ENCODE assay signal across 13 cellular contexts in genomic region chr11:3156661-3157311, GRCh38. TPM values are rescaled to one million over a fixed set of nuclear protein-coding genes. Genes with fewer than 3 reads are reported as not detected.
DNase-seq lines count a peak whose midpoint lies in the region; ATAC-seq and TF ChIP-seq lines count a peak whose summit lies in the region.
"Had no signal": no experiment of that assay in that cellular context is flagged by ENCODE, and none has a peak within 500 bp of the region (broad histone marks: within the 10 kb centered on the region; RNA-seq: fewer than 3 reads in every experiment).

No MANE protein-coding gene starts in this region.

- no peak overlapping the region for H3K4me3 ChIP-seq in DND-41 (ENCODE audit: low read depth in 1 of 2, low read length in 2 of 2)
- H3K4me3 ChIP-seq in gastrocnemius medialis = no peak overlapping the region

- H2AFZ ChIP-seq in DND-41 (ENCODE audit: low read depth, low read length) = no peak overlapping the region

- H3K27ac ChIP-seq in DND-41 (ENCODE audit: low read length) (peak overlapping the region; percentile 46; the same call in 1 of the 2 replicates), gastrocnemius medialis (peak overlapping the region; percentile 23 to 64 (median 49)), caudate nucleus (ENCODE audit: low read depth, low read length) (no peak overlapping the region)

- H3K27me3 ChIP-seq in DND-41 (ENCODE audit: insufficient read depth, low read length, poor library complexity) (no peaks in the 10 kb centered on the region), gastrocnemius medialis (no peaks in the 10 kb centered on the region)

- POLR2A ChIA-PET in WTC11 (lab: Charles Lee) = no interaction called here

- H3K36me3 ChIP-seq in DND-41 (ENCODE audit: insufficient read depth, low read length) (peaks cover 71% of the 10 kb centered on the region), gastrocnemius medialis (no peaks in the 10 kb centered on the region)

- H3K9me3 Mint-ChIP-seq in WTC11 = no peaks in the 10 kb centered on the region
- H3K9me3 Mint-ChIP-seq: activated CD4-positive, alpha-beta T cell treated with anti-CD3 and anti-CD28 coated beads, Interleukin-2, amount 10 ng/mL, durations not matched to agents 24 days and 14 days had no signal

- intact Hi-C loops in gastrocnemius medialis (cut with DNase I; ENCODE audit: low total_unique reads) = no loop called here

- ATAC-seq in DND-41 (ENCODE audit: insufficient read depth, low read depth) (no peak), WTC11 (no peak), gastrocnemius medialis (no peak), GM21737 (IDR thresholded peaks at IDR 0.05; ENCODE audit: unreplicated experiment) (no peak), GM18502 (IDR thresholded peaks at IDR 0.05; ENCODE audit: poor library complexity, unreplicated experiment) (no peak)

- no peak for TF ChIP-seq CTCF in DND-41 (IDR thresholded peaks at IDR 0.05; ENCODE audit: borderline replicate concordance, extremely low read depth, low read length, poor library complexity, severe bottlenecking)
- TF ChIP-seq CTCF in WTC11 (IDR thresholded peaks at IDR 0.05) = no peak
- no peak for TF ChIP-seq CTCF in gastrocnemius medialis (IDR thresholded peaks at IDR 0.05 in 4 of 5, conservative IDR thresholded peaks at IDR 0.05 in 1 of 5)

- H3K4me1 ChIP-seq in DND-41 (ENCODE audit: insufficient read depth, low read length) (peaks cover 27% of the 10 kb centered on the region), gastrocnemius medialis (peaks cover 54 to 68% of the 10 kb centered on the region in 2 donors)

- DNase-seq in DND-41 (no peak), WTC11 (ENCODE audit: low spot score) (no peak), left kidney (ENCODE audit: low read depth, low spot score) (peak; percentile 82), gastrocnemius medialis (no peak), caudate nucleus (lab: John Stamatoyannopoulos, UW) (no peak), NCI-H2227 treated with DMSO at 0.1 percent for 48 hours (lab: John Stamatoyannopoulos, UW) (no peak)
- DNase-seq: activated CD4-positive, alpha-beta T cell treated with anti-CD3 and anti-CD28 coated beads, Interleukin-2, amount 10 ng/mL, durations not matched to agents 24 days and 14 days; cortex of kidney; NCI-H1048; NCI-H748 treated with DMSO at 0.1 percent for 48 hours had no signal

- H3K79me2 ChIP-seq in DND-41 (ENCODE audit: insufficient read depth, low read length) = peaks cover 99% of the 10 kb centered on the region

- no peaks in the 10 kb centered on the region for H3K9me3 ChIP-seq in DND-41 (ENCODE audit: insufficient read depth, low read length, severe bottlenecking)
- H3K9me3 ChIP-seq in gastrocnemius medialis = no peaks in the 10 kb centered on the region

- no peaks in the 10 kb centered on the region for H3K36me3 Mint-ChIP-seq in WTC11

- no peak for TF ChIP-seq POLR2A in gastrocnemius medialis (IDR thresholded peaks at IDR 0.05)

- H3K4me3 Mint-ChIP-seq in WTC11 = no peak overlapping the region
- H3K4me3 Mint-ChIP-seq: activated CD4-positive, alpha-beta T cell treated with anti-CD3 and anti-CD28 coated beads, Interleukin-2, amount 10 ng/mL, durations not matched to agents 24 days and 14 days; B cell had no signal

- H3K27me3 Mint-ChIP-seq in WTC11 (ENCODE audit: low read depth) = peaks cover 5% of the 10 kb centered on the region

- peaks cover 98% of the 10 kb centered on the region for H4K20me1 ChIP-seq in DND-41 (ENCODE audit: insufficient read depth, low read length)

- H3K9ac ChIP-seq in DND-41 (ENCODE audit: low read depth, low read length) = no peak overlapping the region

- H3K4me2 ChIP-seq in DND-41 (ENCODE audit: insufficient read depth, low read length) = peak overlapping the region; percentile 24; the same call in 1 of the 2 replicates

- H3K4me1 Mint-ChIP-seq in WTC11 = peaks cover 52% of the 10 kb centered on the region
- H3K4me1 Mint-ChIP-seq: activated CD4-positive, alpha-beta T cell treated with anti-CD3 and anti-CD28 coated beads, Interleukin-2, amount 10 ng/mL, durations not matched to agents 24 days and 14 days had no signal

- peak overlapping the region; percentile 15 for H3K27ac Mint-ChIP-seq in WTC11
- H3K27ac Mint-ChIP-seq: activated CD4-positive, alpha-beta T cell treated with anti-CD3 and anti-CD28 coated beads, Interleukin-2, amount 10 ng/mL, durations not matched to agents 24 days and 14 days; B cell had no signal

- CTCF ChIA-PET in WTC11 (lab: Charles Lee) = interaction anchor here (1.0 kb wide), 1 partner anchor 46 kb away, joined by 4 read pairs; no protein-coding TSS in a partner anchor

- in situ Hi-C loops in gastrocnemius medialis (cut with MboI; ENCODE audit: low sequenced_read_pairs in 4 of 4) = no loop called here

TF ChIP-seq in WTC11, 78 proteins besides CTCF, POLR2A, EP300 and RAD21:
- TF ChIP-seq MYBL2 (CRISPR knock-in tag; IDR thresholded peaks at IDR 0.05) (no peak), GRHL2 (CRISPR knock-in tag; IDR thresholded peaks at IDR 0.05; ENCODE audit: insufficient replicate concordance, severe bottlenecking) (no peak), RELA (CRISPR knock-in tag; IDR thresholded peaks at IDR 0.05; ENCODE audit: borderline replicate concordance) (no peak), ERG (CRISPR knock-in tag; IDR thresholded peaks at IDR 0.05) (no peak), ZBTB21 (CRISPR knock-in tag; IDR thresholded peaks at IDR 0.05; ENCODE audit: borderline replicate concordance) (no peak), ATF3 (CRISPR knock-in tag; conservative IDR thresholded peaks at IDR 0.05) (no peak)
TF ChIP-seq in WTC11: peak in this region for 0.

RNA-seq across cellular contexts. Expression of gene OSBPL5, which starts 8.3 kb away (rescaled TPM):
- total RNA-seq in WTC11 (2021) = 13.1 to 17.7 TPM (median 14.8 TPM) in 3 replicates
- total RNA-seq in gastrocnemius medialis = 10 to 100 TPM in 3 of 4 donors, 1 to 10 TPM in 1; 9.2 to 18.5 (median 14.0) TPM
